22 cellular contexts compared by ENCODE assay signal in genomic region chr20:29325304-29325640, GRCh38.
"Had no signal": no experiment of that assay in that cellular context is flagged by ENCODE, and none has a peak within 500 bp of the region (broad histone marks: within the 10 kb centered on the region; RNA-seq: fewer than 3 reads in every experiment).

No MANE protein-coding gene starts in this region.

- H3K27me3 Mint-ChIP-seq: progenitor cell of endocrine pancreas had no signal

- H3K4me1 Mint-ChIP-seq: immature natural killer cell; stimulated activated naive B cell treated with anti-CD40 and anti-IgM and Interleukin-4, amounts not matched to agents 10 μg/mL and 1 μg/mL and 100 μg/mL, for 72 hours; WTC11 had no signal

- H3K27me3 ChIP-seq: body of pancreas, cardiac muscle cell, foreskin keratinocyte, hepatocyte, upper lobe of right lung had no signal

- ATAC-seq: body of pancreas; foreskin keratinocyte; natural killer cell treated with Interleukin-12 subunit alpha and Interleukin-12 subunit beta and Interleukin-15 and Interleukin-18, amount 100 ng/mL, for 72 hours; stimulated activated naive B cell treated with anti-CD40 and anti-IgM and Interleukin-4, amounts not matched to agents 10 μg/mL and 1 μg/mL and 100 μg/mL, for 72 hours; upper lobe of right lung; WTC11 had no signal

- H3K36me3 ChIP-seq: cardiac muscle cell, left ventricle myocardium inferior, sigmoid colon, upper lobe of right lung had no signal

- H3K27ac ChIP-seq: body of pancreas, cardiac muscle cell, foreskin keratinocyte, hepatocyte, left ventricle myocardium inferior, sigmoid colon, upper lobe of right lung had no signal

- H3K27ac Mint-ChIP-seq: immature natural killer cell; natural killer cell treated with Interleukin-12 subunit alpha and Interleukin-12 subunit beta and Interleukin-15 and Interleukin-18, amount 100 ng/mL, for 72 hours; progenitor cell of endocrine pancreas; stimulated activated naive B cell treated with anti-CD40 and anti-IgM and Interleukin-4, amounts not matched to agents 10 μg/mL and 1 μg/mL and 100 μg/mL, for 72 hours; WTC11 had no signal

- H3K4me3 Mint-ChIP-seq: immature natural killer cell; natural killer cell treated with Interleukin-12 subunit alpha and Interleukin-12 subunit beta and Interleukin-15 and Interleukin-18, amount 100 ng/mL, for 72 hours; stimulated activated naive B cell treated with anti-CD40 and anti-IgM and Interleukin-4, amounts not matched to agents 10 μg/mL and 1 μg/mL and 100 μg/mL, for 72 hours; WTC11 had no signal

- H3K9me3 ChIP-seq: body of pancreas, SK-N-SH, upper lobe of right lung had no signal

- H3K4me3 ChIP-seq: body of pancreas, cardiac muscle cell, hepatocyte, left ventricle myocardium inferior, smooth muscle cell, upper lobe of right lung had no signal

- H3K4me1 ChIP-seq: body of pancreas, foreskin keratinocyte, left ventricle myocardium inferior, upper lobe of right lung had no signal

- DNase-seq: activated CD4-positive, alpha-beta T cell treated with anti-CD3 and anti-CD28 coated beads, Interleukin-2, amount 50 U/mL, for 48 hours; activated gamma-delta T cell treated with Interleukin-2 at 50 U/mL for 16 hours; body of pancreas; foreskin keratinocyte; immature natural killer cell; kidney glomerular epithelial cell; left ventricle myocardium inferior; midbrain; retina; sigmoid colon; SK-N-SH; stimulated activated CD4-positive, alpha-beta T cell treated with anti-CD3 and anti-CD28 coated beads, Interleukin-15, amount 100 ng/mL, for 24 hours; stimulated activated CD8-positive, alpha-beta memory T cell treated with anti-CD3 and anti-CD28 coated beads, Interleukin-4, amount 100 ng/mL, for 48 hours; stimulated activated naive B cell treated with anti-CD40 and anti-IgM and Interleukin-4, amounts not matched to agents 10 μg/mL and 1 μg/mL and 100 μg/mL, for 72 hours; T-helper 9 cell; upper lobe of right lung had no signal
